In genomic region chr3:11803977-11804903, GRCh38 we compare ENCODE assay signal across 8 cellular contexts. TPM values are rescaled to one million over a fixed set of nuclear protein-coding genes. Genes with fewer than 3 reads are reported as not detected.
DNase-seq lines count a peak whose midpoint lies in the region; ATAC-seq and TF ChIP-seq lines count a peak whose summit lies in the region.

No MANE protein-coding gene starts in this region.

- H3K27me3 ChIP-seq in BE2C (no peaks in the 10 kb centered on the region), IMR-90 (ENCODE audit: control insufficient read depth, insufficient read depth, low read length) (no peaks in the 10 kb centered on the region), SJCRH30 (no peaks in the 10 kb centered on the region), body of pancreas (no peaks in the 10 kb centered on the region)

- H3K56ac ChIP-seq in IMR-90 (ENCODE audit: extremely low read depth, insufficient read depth, low read length): no peak overlapping the region

- BruUV-seq in IMR-90 (replicated peaks; lab: Mats Ljungman, UMichigan): no TSS peak

- peak; percentile 23 for DNase-seq in BE2C
- peak; percentile 55 for DNase-seq in IMR-90
- peak; percentile 48 to 75 for DNase-seq in SJCRH30
- DNase-seq in body of pancreas: peak; percentile 45 to 72 (median 64)
- DNase-seq in iPS-NIHi11 (ENCODE audit: low spot score): peak; percentile 74
- DNase-seq in stimulated activated CD4-positive, alpha-beta T cell treated with anti-CD3 and anti-CD28 coated beads, Interleukin-4, amount 100 ng/mL, for 24 hours: peak; percentile 28
- no peak for DNase-seq in NCI-H187 (lab: John Stamatoyannopoulos, UW)

- H3K23ac ChIP-seq in IMR-90 (ENCODE audit: low read depth, low read length): no peak overlapping the region

- 100% methylated on average over 1 of the region's 2 CpGs; no CpG with 5 or more reads in 1 of the 2 experiments for WGBS in IMR-90 (ENCODE audit: extremely low coverage in 2 of 2, insufficient read length in 1 of 2), 2 experiments
- WGBS in body of pancreas, 2 donors: 49 to 52% methylated on average over 2 of the region's 2 CpGs

- no peaks in the 10 kb centered on the region; a peak in 2 of 4 replicates for H3K79me1 ChIP-seq in IMR-90 (ENCODE audit: low read depth in 1 of 2, low read length in 2 of 2)

- H2AK9ac ChIP-seq in IMR-90 (replicated peaks; ENCODE audit: low read depth, low read length, poor library complexity): no peak overlapping the region

- H3K18ac ChIP-seq in IMR-90 (ENCODE audit: low read depth, low read length): no peak overlapping the region

- CTCF ChIA-PET in IMR-90 (lab: Yijun Ruan, JAX): interaction anchor here (0.5 to 1.7 kb wide), 10 partner anchors 10 to 1540 kb away, joined by 3 to 7 read pairs (median 4); no protein-coding TSS in a partner anchor

- no peak overlapping the region for H4K8ac ChIP-seq in IMR-90 (ENCODE audit: low read depth in 2 of 2, low read length in 2 of 2)

- TF ChIP-seq POLR2A in IMR-90 (IDR thresholded peaks at IDR 0.05; ENCODE audit: low read depth, low read length): no peak
- no peak for TF ChIP-seq POLR2A in body of pancreas (IDR thresholded peaks at IDR 0.05)

- ATAC-seq in GM18498 (IDR thresholded peaks at IDR 0.05; ENCODE audit: unreplicated experiment): peak; percentile 73
- peak; percentile 82 for ATAC-seq in IMR-90 (ENCODE audit: low read depth)
- ATAC-seq in body of pancreas: peak; percentile 67

- POLR2A ChIA-PET in IMR-90 (lab: Charles Lee; ENCODE audit: unreplicated experiment): no interaction called here

- intact Hi-C loops in IMR-90 (cut with micrococcal nuclease): loop anchor here (1.0 to 2.0 kb wide), 4 partner anchors 29 to 425 kb away; no protein-coding TSS in a partner anchor
- intact Hi-C loops in body of pancreas (cut with DNase I): no loop called here

- H3K4me3 ChIP-seq in BE2C (ENCODE audit: low read depth, low read length): no peak overlapping the region
- H3K4me3 ChIP-seq in IMR-90 (ENCODE audit: insufficient read depth, low read depth, low read length): no peak overlapping the region
- H3K4me3 ChIP-seq in SJCRH30: no peak overlapping the region
- no peak overlapping the region for H3K4me3 ChIP-seq in body of pancreas

- H3K36me3 ChIP-seq in BE2C (no peaks in the 10 kb centered on the region), IMR-90 (ENCODE audit: control insufficient read depth, insufficient read depth, low read length) (peaks cover 15% of the 10 kb centered on the region), SJCRH30 (peaks cover 17% of the 10 kb centered on the region; the same call in 1 of the 2 replicates), body of pancreas (replicated peaks in 1 of 2; ENCODE audit: insufficient read depth in 1 of 2, low read depth in 2 of 2) (peaks cover 3 to 15% of the 10 kb centered on the region in 2 donors)

- in situ Hi-C loops in IMR-90 (cut with MboI; ENCODE audit: low sequenced_read_pairs): loop anchor here (5.0 to 10.0 kb wide), 2 partner anchors 147 to 419 kb away; no protein-coding TSS in a partner anchor

- no peak overlapping the region for H2BK15ac ChIP-seq in IMR-90 (ENCODE audit: low read depth, low read length)

- no peak overlapping the region for H2BK5ac ChIP-seq in IMR-90 (ENCODE audit: low read depth, low read length, poor library complexity, severe bottlenecking)

- dilution Hi-C loops in IMR-90 (cut with HindIII; ENCODE audit: low sequenced_read_pairs, unreplicated experiment): no loop called here

- H3K14ac ChIP-seq in IMR-90 (replicated peaks; ENCODE audit: low read depth, low read length): no peak overlapping the region

- H3K4me2 ChIP-seq in IMR-90 (ENCODE audit: low read depth, low read length): no peak overlapping the region

- H2AK5ac ChIP-seq in IMR-90 (ENCODE audit: low read depth, low read length): no peak overlapping the region

- no peak overlapping the region for H2BK20ac ChIP-seq in IMR-90 (ENCODE audit: low read depth, low read length)

- no peak overlapping the region for H4K5ac ChIP-seq in IMR-90 (ENCODE audit: low read depth, low read length)

- H3K27ac ChIP-seq in IMR-90 (ENCODE audit: insufficient read depth, low read length): no peak overlapping the region
- H3K27ac ChIP-seq in SJCRH30: no peak overlapping the region
- no peak overlapping the region for H3K27ac ChIP-seq in body of pancreas

- H3K4ac ChIP-seq in IMR-90 (ENCODE audit: low read depth, low read length): no peak overlapping the region

- no peaks in the 10 kb centered on the region for H4K20me1 ChIP-seq in IMR-90 (ENCODE audit: insufficient read depth, low read length)

- peak; percentile 67 for TF ChIP-seq RAD21 in IMR-90 (IDR thresholded peaks at IDR 0.05; ENCODE audit: low read length)

- no peaks in the 10 kb centered on the region for H3K4me1 ChIP-seq in BE2C
- peaks cover 6% of the 10 kb centered on the region; the same call in 1 of the 2 replicates for H3K4me1 ChIP-seq in IMR-90 (ENCODE audit: control insufficient read depth, insufficient read depth, low read length)
- H3K4me1 ChIP-seq in SJCRH30: no peaks in the 10 kb centered on the region
- no peaks in the 10 kb centered on the region for H3K4me1 ChIP-seq in body of pancreas

- no peak overlapping the region for H4K91ac ChIP-seq in IMR-90 (ENCODE audit: insufficient read depth, low read depth, low read length)

- no peak overlapping the region for H3K9ac ChIP-seq in IMR-90 (ENCODE audit: low read depth, low read length)

- H2BK120ac ChIP-seq in IMR-90 (ENCODE audit: low read depth, low read length): no peak overlapping the region

- H3K9me3 ChIP-seq in BE2C: no peaks in the 10 kb centered on the region
- 0 out of 2 replicates have a peak, but pooled peaks cover 2% of the 10 kb centered on the region for H3K9me3 ChIP-seq in IMR-90 (ENCODE audit: control insufficient read depth, insufficient read depth, low read length)
- H3K9me3 ChIP-seq in SJCRH30 (replicated peaks): 0 out of 2 replicates have a peak, but pooled peaks cover 3% of the 10 kb centered on the region
- no peaks in the 10 kb centered on the region for H3K9me3 ChIP-seq in body of pancreas

- TF ChIP-seq CTCF in BE2C (IDR thresholded peaks at IDR 0.05; ENCODE audit: low read depth, low read length): peak; percentile 66
- peak; percentile 65 for TF ChIP-seq CTCF in IMR-90 (conservative IDR thresholded peaks at IDR 0.05; ENCODE audit: low read depth, low read length)
- peak; percentile 54 to 86 (median 85) for TF ChIP-seq CTCF in body of pancreas (IDR thresholded peaks at IDR 0.05)

- H3K9me1 ChIP-seq in IMR-90 (ENCODE audit: insufficient read depth, low read length): peaks cover 8% of the 10 kb centered on the region; the same call in 1 of the 2 replicates

- H2AFZ ChIP-seq in IMR-90 (replicated peaks; ENCODE audit: low read length, poor library complexity): no peak overlapping the region

TF ChIP-seq in IMR-90, 13 proteins besides CTCF, POLR2A, EP300 and RAD21:
- TF ChIP-seq SMC3 (IDR thresholded peaks at IDR 0.05; ENCODE audit: low read depth, low read length) (peak; percentile 67), ELK1 (IDR thresholded peaks at IDR 0.05; ENCODE audit: borderline replicate concordance, low read depth, low read length) (no peak)

RNA-seq across cellular contexts. Expression of gene TAMM41, which starts 42.4 kb away (rescaled TPM):
- polyA plus RNA-seq in BE2C (2012; ENCODE audit: insufficient read depth, insufficient read length, low read depth): 8.9 TPM
- total RNA-seq in IMR-90 (2012; rRNA removed) (3.9 and 4.3 TPM in 2 replicates), body of pancreas (10 to 100 TPM; 10.9 to 20.8 TPM)
- polyA plus RNA-seq in IMR-90 (2012; rRNA removed): 15.9 and 25.7 TPM in 2 replicates
- 6.4 and 8.7 TPM in 2 replicates for polyA plus RNA-seq in IMR-90 (2012; cell fraction: cytosol; rRNA removed)
- 20.2 and 21.1 TPM in 2 replicates for polyA plus RNA-seq in IMR-90 (2012; cell fraction: nucleus; rRNA removed; ENCODE audit: low replicate concordance)
- total RNA-seq in SJCRH30 (2014; rRNA removed; shearing (Covaris generic)): 16.2 and 16.6 TPM in 2 replicates

Comparison
In these comparisons a context has a peak if more than half of its experiments do, and no peak if none do; other contexts are left out.
1. DNase-seq: peak in BE2C (single experiment), IMR-90 (single experiment), SJCRH30 (2 of 2), body of pancreas (4 of 4), iPS-NIHi11 (single experiment) and stimulated activated CD4-positive, alpha-beta T cell treated with anti-CD3 and anti-CD28 coated beads, Interleukin-4, amount 100 ng/mL, for 24 hours (single experiment); none in NCI-H187 (0 of 2).
2. Peak in every context shown above with its lines, with median percentiles within 50 percentile points of each other: CTCF ChIP-seq and ATAC-seq.